In genomic region chr2:137107925-137108324, GRCh38 we compare ENCODE assay signal across 25 cellular contexts.
"Had no signal": no experiment of that assay in that cellular context is flagged by ENCODE, and none has a peak within 500 bp of the region (broad histone marks: within the 10 kb centered on the region; RNA-seq: fewer than 3 reads in every experiment).

No MANE protein-coding gene starts in this region.

- H3K27ac ChIP-seq: epithelial cell of prostate, esophagus squamous epithelium, gastrocnemius medialis, heart right ventricle, left lung, lower lobe of right lung had no signal

- H3K27me3 ChIP-seq: esophagus squamous epithelium, gastrocnemius medialis, heart right ventricle, left lung had no signal

- H3K4me3 Mint-ChIP-seq: dendritic cell treated with granulocyte-macrophage colony-stimulating factor and Interleukin-4, amounts not matched to agents 40 ng/mL and 50 ng/mL, for 4 days; effector memory CD8-positive, alpha-beta T cell; endodermal cell; mesothelial cell of epicardium; naive B cell; naive thymus-derived CD8-positive, alpha-beta T cell had no signal

- H3K27ac Mint-ChIP-seq: dendritic cell treated with granulocyte-macrophage colony-stimulating factor and Interleukin-4, amounts not matched to agents 40 ng/mL and 50 ng/mL, for 4 days; effector memory CD8-positive, alpha-beta T cell; endodermal cell; mesothelial cell of epicardium; naive thymus-derived CD8-positive, alpha-beta T cell had no signal

- H3K4me1 Mint-ChIP-seq: mesothelial cell of epicardium, naive B cell had no signal

- DNase-seq: cortex of kidney; effector CD8-positive, alpha-beta T cell; effector memory CD8-positive, alpha-beta T cell; endodermal cell; erythroblast; esophagus squamous epithelium; foreskin fibroblast; foreskin melanocyte; gastrocnemius medialis; glutamatergic neuron; head of caudate nucleus; heart right ventricle; hippocampal formation; left cardiac atrium; left lung; left ventricle myocardium superior; lower lobe of right lung; mesenchymal stem cell; mucosa of descending colon; naive B cell; naive thymus-derived CD8-positive, alpha-beta T cell had no signal

- H3K36me3 Mint-ChIP-seq: mesothelial cell of epicardium; naive B cell; naive thymus-derived CD8-positive, alpha-beta T cell had no signal

- H3K36me3 ChIP-seq: esophagus squamous epithelium, gastrocnemius medialis, heart right ventricle, left lung, lower lobe of right lung had no signal

- H3K4me1 ChIP-seq: esophagus squamous epithelium, gastrocnemius medialis, heart right ventricle, left lung, lower lobe of right lung had no signal

- H3K9me3 ChIP-seq: esophagus squamous epithelium, gastrocnemius medialis, lower lobe of right lung, mucosa of descending colon had no signal

- H3K4me3 ChIP-seq: esophagus squamous epithelium, gastrocnemius medialis, heart right ventricle, left lung, lower lobe of right lung, mucosa of descending colon had no signal

- ATAC-seq: effector memory CD8-positive, alpha-beta T cell; esophagus mucosa; gastrocnemius medialis; heart right ventricle; left cardiac atrium; left lung; left ventricle myocardium superior; lower lobe of right lung; mucosa of descending colon; naive thymus-derived CD8-positive, alpha-beta T cell had no signal

- H3K27me3 Mint-ChIP-seq: dendritic cell treated with granulocyte-macrophage colony-stimulating factor and Interleukin-4, amounts not matched to agents 40 ng/mL and 50 ng/mL, for 4 days; effector memory CD8-positive, alpha-beta T cell; naive B cell had no signal
